Comparison of ENCODE assay signal across 31 cellular contexts in genomic region chr1:151519667-151520066, GRCh38.
"Had no signal": no experiment of that assay in that cellular context is flagged by ENCODE, and none has a peak within 500 bp of the region (broad histone marks: within the 10 kb centered on the region; RNA-seq: fewer than 3 reads in every experiment).

No MANE protein-coding gene starts in this region.

- DNase-seq: activated CD4-positive, alpha-beta memory T cell treated with anti-CD3 and anti-CD28 coated beads, Interleukin-2, amount 10 ng/mL, durations not matched to agents 7 days and 5 days; activated CD4-positive, alpha-beta T cell treated with anti-CD3 and anti-CD28 coated beads for 1 hour; activated CD4-positive, alpha-beta T cell treated with anti-CD3 and anti-CD28 coated beads, Interleukin-2, amount 10 ng/mL, durations not matched to agents 7 days and 5 days; activated CD8-positive, alpha-beta memory T cell treated with anti-CD3 and anti-CD28 coated beads, Interleukin-2, amount 50 U/mL, for 48 hours; activated gamma-delta T cell treated with Interleukin-2 at 50 U/mL for 16 hours; activated naive CD8-positive, alpha-beta T cell treated with anti-CD3 and anti-CD28 coated beads, Interleukin-2, amount 50 U/mL, for 24 hours; activated T-cell treated with anti-CD3 and anti-CD28 coated beads, Interleukin-2, amount 50 U/mL, for 4 hours; amygdala; foreskin melanocyte; heart right ventricle; kidney glomerular epithelial cell; left ventricle myocardium superior; midbrain; naive thymus-derived CD4-positive, alpha-beta T cell; occipital lobe; psoas muscle; stimulated activated CD4-positive, alpha-beta T cell treated with anti-CD3 and anti-CD28 coated beads, Interleukin-1b, Interleukin-23, amount 100 ng/mL, for 48 hours; stimulated activated naive CD4-positive, alpha-beta T cell; T-helper 2 cell; transverse colon had no signal

- H3K36me3 ChIP-seq: heart right ventricle, neural progenitor cell, right atrium auricular region, vagina had no signal

- H3K27ac ChIP-seq: esophagus muscularis mucosa, heart right ventricle, neural progenitor cell, parathyroid adenoma, psoas muscle, right atrium auricular region, transverse colon, vagina had no signal

- H3K9me3 Mint-ChIP-seq: activated CD4-positive, alpha-beta memory T cell treated with anti-CD3 and anti-CD28 coated beads, Interleukin-2, amount 10 ng/mL, durations not matched to agents 7 days and 5 days; activated CD4-positive, alpha-beta T cell treated with anti-CD3 and anti-CD28 coated beads, Interleukin-2, amount 10 ng/mL, durations not matched to agents 7 days and 5 days; activated naive CD4-positive, alpha-beta T cell treated with anti-CD3 and anti-CD28 coated beads, Interleukin-2, amount 50 U/mL, for 24 hours; activated naive CD8-positive, alpha-beta T cell treated with anti-CD3 and anti-CD28 coated beads, Interleukin-2, amount 50 U/mL, for 24 hours; activated T-cell treated with anti-CD3 and anti-CD28 coated beads, Interleukin-2, amount 50 U/mL, for 4 hours; activated T-helper 17 cell treated with anti-CD3 and anti-CD28 coated beads, Interleukin-2, amount 50 U/mL, for 72 hours; central memory CD8-positive, alpha-beta T cell; dendritic cell treated with granulocyte-macrophage colony-stimulating factor and Interleukin-4, amounts not matched to agents 40 ng/mL and 50 ng/mL, for 4 days; naive thymus-derived CD4-positive, alpha-beta T cell; neural progenitor cell; WTC11 had no signal

- H3K36me3 Mint-ChIP-seq: activated naive CD4-positive, alpha-beta T cell treated with anti-CD3 and anti-CD28 coated beads, Interleukin-2, amount 50 U/mL, for 24 hours; naive thymus-derived CD4-positive, alpha-beta T cell had no signal

- H3K27me3 ChIP-seq: esophagus muscularis mucosa, neural progenitor cell, right atrium auricular region, transverse colon, vagina had no signal

- H3K4me3 ChIP-seq: esophagus muscularis mucosa, heart right ventricle, neural progenitor cell, psoas muscle, right atrium auricular region, smooth muscle cell, transverse colon, vagina had no signal

- H3K27ac Mint-ChIP-seq: activated CD4-positive, alpha-beta memory T cell treated with anti-CD3 and anti-CD28 coated beads, Interleukin-2, amount 10 ng/mL, durations not matched to agents 7 days and 5 days; activated CD4-positive, alpha-beta T cell treated with anti-CD3 and anti-CD28 coated beads, Interleukin-2, amount 10 ng/mL, durations not matched to agents 7 days and 5 days; activated naive CD4-positive, alpha-beta T cell treated with anti-CD3 and anti-CD28 coated beads, Interleukin-2, amount 50 U/mL, for 24 hours; activated naive CD8-positive, alpha-beta T cell treated with anti-CD3 and anti-CD28 coated beads, Interleukin-2, amount 50 U/mL, for 24 hours; activated T-helper 17 cell treated with anti-CD3 and anti-CD28 coated beads, Interleukin-2, amount 50 U/mL, for 72 hours; dendritic cell treated with granulocyte-macrophage colony-stimulating factor and Interleukin-4, amounts not matched to agents 40 ng/mL and 50 ng/mL, for 4 days; naive thymus-derived CD4-positive, alpha-beta T cell; neural progenitor cell; WTC11 had no signal

- H3K9ac ChIP-seq: neural progenitor cell, parathyroid adenoma had no signal

- H3K4me2 ChIP-seq: neural progenitor cell, smooth muscle cell had no signal

- H3K9me3 ChIP-seq: esophagus muscularis mucosa, heart right ventricle, psoas muscle, right atrium auricular region, transverse colon, vagina had no signal

- H3K4me1 Mint-ChIP-seq: activated CD4-positive, alpha-beta memory T cell treated with anti-CD3 and anti-CD28 coated beads, Interleukin-2, amount 10 ng/mL, durations not matched to agents 7 days and 5 days; activated naive CD4-positive, alpha-beta T cell treated with anti-CD3 and anti-CD28 coated beads, Interleukin-2, amount 50 U/mL, for 24 hours; activated naive CD8-positive, alpha-beta T cell treated with anti-CD3 and anti-CD28 coated beads, Interleukin-2, amount 50 U/mL, for 24 hours; activated T-helper 17 cell treated with anti-CD3 and anti-CD28 coated beads, Interleukin-2, amount 50 U/mL, for 72 hours; central memory CD8-positive, alpha-beta T cell; neural progenitor cell had no signal

- H3K4me1 ChIP-seq: heart right ventricle, psoas muscle, right atrium auricular region, vagina had no signal

- H2AFZ ChIP-seq: neural progenitor cell, parathyroid adenoma had no signal

- H3K27me3 Mint-ChIP-seq: activated CD4-positive, alpha-beta memory T cell treated with anti-CD3 and anti-CD28 coated beads, Interleukin-2, amount 10 ng/mL, durations not matched to agents 7 days and 5 days; activated CD4-positive, alpha-beta T cell treated with anti-CD3 and anti-CD28 coated beads, Interleukin-2, amount 10 ng/mL, durations not matched to agents 7 days and 5 days; activated naive CD4-positive, alpha-beta T cell treated with anti-CD3 and anti-CD28 coated beads, Interleukin-2, amount 50 U/mL, for 24 hours; activated naive CD8-positive, alpha-beta T cell treated with anti-CD3 and anti-CD28 coated beads, Interleukin-2, amount 50 U/mL, for 24 hours; activated T-helper 17 cell treated with anti-CD3 and anti-CD28 coated beads, Interleukin-2, amount 50 U/mL, for 72 hours; central memory CD8-positive, alpha-beta T cell had no signal

- H3K4me3 Mint-ChIP-seq: activated CD4-positive, alpha-beta memory T cell treated with anti-CD3 and anti-CD28 coated beads, Interleukin-2, amount 10 ng/mL, durations not matched to agents 7 days and 5 days; activated CD4-positive, alpha-beta T cell treated with anti-CD3 and anti-CD28 coated beads, Interleukin-2, amount 10 ng/mL, durations not matched to agents 7 days and 5 days; activated naive CD4-positive, alpha-beta T cell treated with anti-CD3 and anti-CD28 coated beads, Interleukin-2, amount 50 U/mL, for 24 hours; activated naive CD8-positive, alpha-beta T cell treated with anti-CD3 and anti-CD28 coated beads, Interleukin-2, amount 50 U/mL, for 24 hours; activated T-cell treated with anti-CD3 and anti-CD28 coated beads, Interleukin-2, amount 50 U/mL, for 4 hours; activated T-helper 17 cell treated with anti-CD3 and anti-CD28 coated beads, Interleukin-2, amount 50 U/mL, for 72 hours; central memory CD8-positive, alpha-beta T cell; dendritic cell treated with granulocyte-macrophage colony-stimulating factor and Interleukin-4, amounts not matched to agents 40 ng/mL and 50 ng/mL, for 4 days; naive thymus-derived CD4-positive, alpha-beta T cell; neural progenitor cell; WTC11 had no signal

- ATAC-seq: activated naive CD8-positive, alpha-beta T cell treated with anti-CD3 and anti-CD28 coated beads, Interleukin-2, amount 50 U/mL, for 24 hours; activated T-cell treated with anti-CD3 and anti-CD28 coated beads, Interleukin-2, amount 50 U/mL, for 4 hours; activated T-helper 17 cell treated with anti-CD3 and anti-CD28 coated beads, Interleukin-2, amount 50 U/mL, for 72 hours; left ventricle myocardium superior; naive thymus-derived CD4-positive, alpha-beta T cell; psoas muscle; WTC11 had no signal
